In genomic region chr10:69318087-69318996, GRCh38 we compare ENCODE assay signal across 8 cellular contexts. TPM values are rescaled to one million over a fixed set of nuclear protein-coding genes. Genes with fewer than 3 reads are reported as not detected.
A peak's percentile ranks its signal among the peaks of the same experiment; 100 is the strongest.
DNase-seq lines count a peak whose midpoint lies in the region; ATAC-seq, FAIRE-seq and TF ChIP-seq lines count a peak whose summit lies in the region.

No MANE protein-coding gene starts in this region.

- POLR2A ChIA-PET in A549 (lab: Yijun Ruan, JAX): interaction anchor here (0.9 kb wide), 1 partner anchor 65 kb away, joined by 3 read pairs; no protein-coding TSS in a partner anchor

- 4% methylated on average over 19 of the region's 108 CpGs for WGBS in A549 (ENCODE audit: missing lambda C conversion rate)
- 3% methylated on average over 32 of the region's 108 CpGs for WGBS in mammary epithelial cell (ENCODE audit: low coverage, missing lambda C conversion rate)

- no peaks in the 10 kb centered on the region for H3K36me3 ChIP-seq in mammary epithelial cell (ENCODE audit: insufficient read depth, low read length)

- H3K27ac ChIP-seq in A549 (peak overlapping the region; percentile 80 to 91), mammary epithelial cell (ENCODE audit: insufficient read depth, low read depth, low read length) (peak overlapping the region; percentile 58)

- peak; percentile 36 for TF ChIP-seq POLR2A in A549 (IDR thresholded peaks at IDR 0.05; ENCODE audit: low read length)

- no peak for TF ChIP-seq EP300 in A549 (IDR thresholded peaks at IDR 0.05)

- H3K4me2 ChIP-seq in A549: peak overlapping the region; percentile 85
- peak overlapping the region; percentile 94 for H3K4me2 ChIP-seq in mammary epithelial cell (ENCODE audit: insufficient read depth, low read depth, low read length)

- in situ Hi-C loops in mammary epithelial cell (cut with MboI; ENCODE audit: low sequenced_read_pairs in 2 of 2): no loop called here

- H3K9me3 ChIP-seq in A549 (no peaks in the 10 kb centered on the region), mammary epithelial cell (replicated peaks; ENCODE audit: insufficient read depth, low read length) (no peaks in the 10 kb centered on the region)

- TF ChIP-seq RAD21 in A549 (conservative IDR thresholded peaks at IDR 0.05 in 1 of 2, IDR thresholded peaks at IDR 0.05 in 1 of 2): no peak

- BruUV-seq in mammary epithelial cell (replicated peaks; lab: Mats Ljungman, UMichigan): no TSS peak

- ATAC-seq in A549 (peak; percentile 89 to 93), GM18511 (IDR thresholded peaks at IDR 0.05; ENCODE audit: unreplicated experiment) (peak; percentile 87), HG02973 (IDR thresholded peaks at IDR 0.05; ENCODE audit: unreplicated experiment) (peak; percentile 82)

- peak overlapping the region; percentile 79 for H3K9ac ChIP-seq in mammary epithelial cell (ENCODE audit: insufficient read depth, low read length)

- peak overlapping the region; percentile 94 for H2AFZ ChIP-seq in mammary epithelial cell (ENCODE audit: low read depth, low read length)

- no peak for FAIRE-seq in A549 (lab: Jason Lieb, UNC)

- CTCF ChIA-PET in A549 (lab: Yijun Ruan, JAX) (interaction anchor here (0.7 to 1.8 kb wide), 7 partner anchors 21 to 1009 kb away, joined by 3 to 7 read pairs (median 3); no protein-coding TSS in a partner anchor), mammary epithelial cell (lab: Charles Lee; ENCODE audit: low non-redundant PET) (no interaction called here)

- intact Hi-C loops in mammary epithelial cell (cut with micrococcal nuclease): loop anchor here (2.0 kb wide), 1 partner anchor 18 kb away; no protein-coding TSS in a partner anchor

- TF ChIP-seq CTCF in A549 (IDR thresholded peaks at IDR 0.05): no peak
- no peak for TF ChIP-seq CTCF in WI38 (IDR thresholded peaks at IDR 0.05; ENCODE audit: low read depth, low read length)
- peak in 1 of 2 donors; percentile 0 for TF ChIP-seq CTCF in mammary epithelial cell (conservative IDR thresholded peaks at IDR 0.05 in 1 of 2, IDR thresholded peaks at IDR 0.05 in 1 of 2; ENCODE audit: extremely low read depth in 1 of 2, insufficient read depth in 1 of 2, low read depth in 1 of 2, low read length in 2 of 2)

- H3K4me1 ChIP-seq in A549: peaks cover 42% of the 10 kb centered on the region
- H3K4me1 ChIP-seq in mammary epithelial cell (ENCODE audit: insufficient read depth, low read length): peaks cover 41% of the 10 kb centered on the region

- H3K79me2 ChIP-seq in mammary epithelial cell (ENCODE audit: insufficient read depth, low read length): peaks cover 47% of the 10 kb centered on the region

- H3K4me3 ChIP-seq in A549 (peak overlapping the region; percentile 86), WI38 (ENCODE audit: low read depth, low read length) (peak overlapping the region; percentile 97), mammary epithelial cell (replicated peaks in 1 of 3; ENCODE audit: insufficient read depth in 1 of 3, low read depth in 2 of 3, low read length in 3 of 3) (peak overlapping the region; percentile 84 to 96 (median 96))

- H3K27me3 ChIP-seq in mammary epithelial cell (ENCODE audit: insufficient read depth, low read length): no peaks in the 10 kb centered on the region

- H4K20me1 ChIP-seq in mammary epithelial cell (ENCODE audit: insufficient read depth, low read length): no peaks in the 10 kb centered on the region

- dilution Hi-C loops in mammary epithelial cell (cut with HindIII; ENCODE audit: low sequenced_read_pairs): loop anchor here (10.0 kb wide), 1 partner anchor 74 kb away; no protein-coding TSS in a partner anchor

- DNase-seq in A549 (ENCODE audit: low read depth in 1 of 2, low spot score in 1 of 2) (peak; percentile 83 to 97), NCI-H2171 (lab: John Stamatoyannopoulos, UW) (peak; percentile 71), mammary epithelial cell (peak; percentile 88), iris pigment epithelial cell (ENCODE audit: low read depth) (peak; percentile 73)
- peak; percentile 91 for DNase-seq in stimulated activated CD4-positive, alpha-beta T cell treated with anti-CD3 and anti-CD28 coated beads, Interleukin-12 subunit alpha, Interleukin-12 subunit beta, amount 100 ng/mL, for 4 hours

TF ChIP-seq in A549, 52 proteins besides CTCF, POLR2A, EP300 and RAD21:
- TF ChIP-seq FOSB (CRISPR knock-in tag; IDR thresholded peaks at IDR 0.05) (no peak), MAZ (IDR thresholded peaks at IDR 0.05; ENCODE audit: borderline replicate concordance, low read depth, low read length) (no peak), JUN (IDR thresholded peaks at IDR 0.05) (peak in 1 of 2 experiments; percentile 39; a peak in 1 of 5 replicates), ZFP36 (IDR thresholded peaks at IDR 0.05; ENCODE audit: borderline replicate concordance, partially characterized antibody) (no peak), HES2 (IDR thresholded peaks at IDR 0.05) (no peak), RARB (CRISPR knock-in tag; IDR thresholded peaks at IDR 0.05) (no peak), MAX (IDR thresholded peaks at IDR 0.05) (peak; percentile 85), E2F6 (IDR thresholded peaks at IDR 0.05; ENCODE audit: borderline replicate concordance, low read depth) (peak; percentile 91), FOSL2 (IDR thresholded peaks at IDR 0.05) (no peak), FOSL2 (CRISPR knock-in tag; IDR thresholded peaks at IDR 0.05) (no peak), JUNB (IDR thresholded peaks at IDR 0.05) (no peak), RNF2 (IDR thresholded peaks at IDR 0.05; ENCODE audit: borderline replicate concordance, low read depth) (peak; percentile 32; the same call in 1 of the 2 replicates), EHMT2 (IDR thresholded peaks at IDR 0.05; ENCODE audit: low read depth) (no peak), PHF8 (IDR thresholded peaks at IDR 0.05; ENCODE audit: borderline replicate concordance, low read depth) (peak; percentile 65; the same call in 1 of the 2 replicates), NFE2L2 (conservative IDR thresholded peaks at IDR 0.05; ENCODE audit: low read length) (no peak)

RNA-seq across cellular contexts. Expression of gene HK1, which starts 40.0 kb away (rescaled TPM):
- polyA plus RNA-seq in A549 (2011; rRNA removed) (17.3 and 21.6 TPM in 2 replicates), A549 (2017; fragmentation: RNase III; extraction: RNeasy Plus Mini Kit Qiagen cat#74134 plus additional on column Dnase treatment) (50.6 to 58.9 TPM (median 51.3 TPM) in 3 replicates), mammary epithelial cell (95.9 TPM)
- polyA plus RNA-seq in A549 (2012; cell fraction: cytosol; rRNA removed): 15.7 and 17.5 TPM in 2 replicates
- polyA plus RNA-seq in A549 (2012; cell fraction: nucleus; rRNA removed): 24.5 and 28.5 TPM in 2 replicates
- polyA minus RNA-seq in A549 (2011; rRNA and poly(A)+ RNA removed): 23.5 and 27.1 TPM in 2 replicates
- total RNA-seq in mammary epithelial cell: 100 to 1,000 TPM; 115 to 133 TPM
- polyA minus RNA-seq in mammary epithelial cell: 256 TPM

Comparison
In these comparisons a context has a peak if more than half of its experiments do, and no peak if none do; other contexts are left out.
1. Peak in every context shown above with its lines: DNase-seq, ATAC-seq, H3K4me3 ChIP-seq and H3K27ac ChIP-seq.